In genomic region chr2:200713003-200713703, GRCh38 we compare ENCODE assay signal across 8 cellular contexts.
A peak's percentile ranks its signal among the peaks of the same experiment; 100 is the strongest.
DNase-seq lines count a peak whose midpoint lies in the region; ATAC-seq and TF ChIP-seq lines count a peak whose summit lies in the region.

No MANE protein-coding gene starts in this region.

- H3K9me3 Mint-ChIP-seq in chondrocyte (ENCODE audit: low read depth): no peaks in the 10 kb centered on the region

- peak overlapping the region; percentile 13 for H3K4me3 ChIP-seq in kidney epithelial cell (ENCODE audit: low read depth, low read length)

- H3K4me1 Mint-ChIP-seq in chondrocyte (ENCODE audit: low read depth): peaks cover 16% of the 10 kb centered on the region

- H3K27ac Mint-ChIP-seq in chondrocyte (ENCODE audit: unreplicated experiment): peak overlapping the region; percentile 96

- ATAC-seq in GM19043 (IDR thresholded peaks at IDR 0.05; ENCODE audit: low read depth, unreplicated experiment) (peak; percentile 99), HG03354 (IDR thresholded peaks at IDR 0.05; ENCODE audit: poor library complexity, severe bottlenecking, unreplicated experiment) (peak; percentile 99)

- TF ChIP-seq CTCF in chondrocyte (IDR thresholded peaks at IDR 0.05) (peak; percentile 99), kidney epithelial cell (IDR thresholded peaks at IDR 0.05; ENCODE audit: insufficient read depth, low read length, poor library complexity, severe bottlenecking) (peak; percentile 86)

- no peaks in the 10 kb centered on the region for H3K27me3 ChIP-seq in kidney epithelial cell (ENCODE audit: control insufficient read depth, insufficient read depth, low read length)

- H3K4me3 Mint-ChIP-seq in chondrocyte (ENCODE audit: unreplicated experiment): peak overlapping the region; percentile 70

- no peaks in the 10 kb centered on the region for H3K36me3 Mint-ChIP-seq in chondrocyte (ENCODE audit: low read depth)

- DNase-seq in Ammon's horn (ENCODE audit: low spot score) (peak; percentile 95), NCI-H446 treated with DMSO at 0.1 percent for 48 hours (lab: John Stamatoyannopoulos, UW) (peak; percentile 84), chondrocyte (ENCODE audit: low spot score) (peak; percentile 46), kidney epithelial cell (ENCODE audit: low read depth) (peak; percentile 87)
- DNase-seq in activated CD4-positive, alpha-beta T cell treated with anti-CD3 and anti-CD28 coated beads for 1 hour: peak; percentile 90
- peak; percentile 98 for DNase-seq in stimulated activated CD4-positive, alpha-beta T cell treated with anti-CD3 and anti-CD28 coated beads, Interleukin-15, amount 100 ng/mL, for 24 hours

- H3K27me3 Mint-ChIP-seq in chondrocyte (ENCODE audit: low read depth): no peaks in the 10 kb centered on the region

- no peaks in the 10 kb centered on the region for H3K36me3 ChIP-seq in kidney epithelial cell (ENCODE audit: control insufficient read depth, insufficient read depth, low read length)

Comparison
In these comparisons a context has a peak if more than half of its experiments do, and no peak if none do; other contexts are left out.
1. Peak in every context shown above with its lines: DNase-seq, ATAC-seq and H3K4me3 ChIP-seq.
2. DNase-seq: peak in every context shown above with its lines; median percentile 98 in stimulated activated CD4-positive, alpha-beta T cell treated with anti-CD3 and anti-CD28 coated beads, Interleukin-15, amount 100 ng/mL, for 24 hours; 95 in Ammon's horn; 90 in activated CD4-positive, alpha-beta T cell treated with anti-CD3 and anti-CD28 coated beads for 1 hour; 87 in kidney epithelial cell; 84 in NCI-H446 treated with DMSO at 0.1 percent for 48 hours; 46 in chondrocyte.